Comparison of ENCODE assay signal across 18 cellular contexts in the genomic region with DNA sequence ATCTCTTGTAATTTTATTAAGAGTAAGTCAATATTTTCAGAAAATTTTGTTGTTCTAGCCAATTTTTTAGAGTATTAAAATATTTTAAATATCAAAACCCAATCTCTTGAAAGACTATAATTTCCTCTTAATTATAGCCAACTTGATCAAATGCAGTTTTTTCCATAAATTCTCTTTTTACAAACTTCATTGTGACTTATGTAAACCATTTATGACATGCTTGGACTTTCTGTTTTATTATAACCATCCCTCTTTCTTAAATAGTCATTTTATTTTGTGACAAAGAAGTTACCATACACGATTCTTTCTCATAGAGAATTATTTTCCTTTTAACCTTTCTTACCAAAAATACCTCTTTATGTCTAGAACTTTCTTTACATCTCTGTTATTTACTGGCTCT.
A peak's percentile ranks its signal among the peaks of the same experiment; 100 is the strongest.
DNase-seq lines count a peak whose midpoint lies in the region; ATAC-seq and TF ChIP-seq lines count a peak whose summit lies in the region.
"Had no signal": no experiment of that assay in that cellular context is flagged by ENCODE, and none has a peak within 500 bp of the region (broad histone marks: within the 10 kb centered on the region; RNA-seq: fewer than 3 reads in every experiment).

No MANE protein-coding gene starts in this region.

- H3K4me1 ChIP-seq in GM23338 (ENCODE audit: insufficient read depth) (no peaks in the 10 kb centered on the region), OCI-LY7 (ENCODE audit: insufficient read depth, low read length, poor library complexity, severe bottlenecking) (no peaks in the 10 kb centered on the region)
- H3K4me1 ChIP-seq: BLaER1, Caco-2 had no signal

- TF ChIP-seq CTCF in GM23338 (conservative IDR thresholded peaks at IDR 0.05; ENCODE audit: low read depth in 2 of 2) = no peak
- TF ChIP-seq CTCF in OCI-LY7 (conservative IDR thresholded peaks at IDR 0.05; ENCODE audit: low read length) = no peak
- no peak for TF ChIP-seq CTCF in fibroblast of mammary gland (conservative IDR thresholded peaks at IDR 0.05; ENCODE audit: control insufficient read depth, insufficient read depth, low read depth, low read length)

- no peak overlapping the region for H3K4me2 ChIP-seq in GM23338
- no peak overlapping the region for H3K4me2 ChIP-seq in OCI-LY7 (ENCODE audit: low read length)
- H3K4me2 ChIP-seq: BLaER1 had no signal

- peaks cover 1% of the 10 kb centered on the region for H3K27me3 Mint-ChIP-seq in GM23338 (ENCODE audit: insufficient read depth, low read depth, poor library complexity)
- H3K27me3 Mint-ChIP-seq: CD8-positive, alpha-beta memory T cell had no signal

- BruUV-seq in OCI-LY7 (replicated peaks; lab: Mats Ljungman, UMichigan) = no TSS peak

- H3K27ac ChIP-seq in GM23338 (ENCODE audit: low read depth) (no peak overlapping the region), OCI-LY7 (ENCODE audit: low read depth, low read length, poor library complexity, severe bottlenecking) (no peak overlapping the region)
- H3K27ac ChIP-seq: 22Rv1, BLaER1, HL-60 had no signal

- H3K4me3 Mint-ChIP-seq in GM23338 = no peak overlapping the region
- H3K4me3 Mint-ChIP-seq: CD8-positive, alpha-beta memory T cell had no signal

- H3K36me3 ChIP-seq in GM23338 (ENCODE audit: insufficient read depth) = peaks cover 25% of the 10 kb centered on the region
- no peaks in the 10 kb centered on the region for H3K36me3 ChIP-seq in OCI-LY7 (ENCODE audit: insufficient read depth, low read length)
- H3K36me3 ChIP-seq: BLaER1 had no signal

- no peaks in the 10 kb centered on the region for H3F3A ChIP-seq in GM23338 (replicated peaks; ENCODE audit: low read depth)

- H3K9me2 ChIP-seq in GM23338 (ENCODE audit: insufficient read depth) (peaks cover 4% of the 10 kb centered on the region), OCI-LY7 (ENCODE audit: insufficient read depth, low read length) (no peaks in the 10 kb centered on the region)

- H3K9me3 Mint-ChIP-seq in GM23338 = peaks cover 70% of the 10 kb centered on the region

- H3K4me3 ChIP-seq in GM23338 (no peak overlapping the region; the same call in 1 of the 2 replicates), OCI-LY7 (ENCODE audit: low read depth, low read length, poor library complexity, severe bottlenecking) (no peak overlapping the region), fibroblast of mammary gland (ENCODE audit: control insufficient read depth, low read depth, low read length) (no peak overlapping the region)
- H3K4me3 ChIP-seq: BLaER1 had no signal

- H3K36me3 Mint-ChIP-seq in GM23338 (ENCODE audit: low read depth) = peaks cover 46% of the 10 kb centered on the region
- H3K36me3 Mint-ChIP-seq: CD8-positive, alpha-beta memory T cell had no signal

- no peak overlapping the region for H3K27ac Mint-ChIP-seq in GM23338
- H3K27ac Mint-ChIP-seq: CD8-positive, alpha-beta memory T cell had no signal

- POLR2A ChIA-PET in OCI-LY7 (lab: Charles Lee) = no interaction called here

- peak; percentile 1 for DNase-seq in DMS 273 (lab: John Stamatoyannopoulos, UW; ENCODE audit: unreplicated experiment)
- DNase-seq in DMS 273 treated with DMSO at 0.1 percent for 48 hours (lab: John Stamatoyannopoulos, UW) = no peak
- peak; percentile 45 for DNase-seq in GM23338 (ENCODE audit: low spot score)
- DNase-seq in OCI-LY7 (ENCODE audit: low spot score) = peak; percentile 31
- peak; percentile 7 for DNase-seq in fibroblast of mammary gland (ENCODE audit: low read depth)
- DNase-seq in NCI-H82 (lab: John Stamatoyannopoulos, UW) = no peak
- DNase-seq in cardiac septum (ENCODE audit: low spot score) = no peak
- DNase-seq in sciatic nerve (ENCODE audit: low spot score) = no peak
- DNase-seq: AML-193; Caco-2; CD8-positive, alpha-beta memory T cell; DND-41; GF-D8; KBM-7 had no signal

- H2AFZ ChIP-seq in GM23338 (no peak overlapping the region), OCI-LY7 (ENCODE audit: low read length) (no peak overlapping the region)

- H3K79me2 ChIP-seq in GM23338 (replicated peaks; ENCODE audit: insufficient read depth) = no peaks in the 10 kb centered on the region
- H3K79me2 ChIP-seq in OCI-LY7 (ENCODE audit: insufficient read depth, low read depth, low read length) = no peaks in the 10 kb centered on the region

- intact Hi-C loops in OCI-LY7 (cut with micrococcal nuclease; ENCODE audit: unreplicated experiment) = no loop called here
- intact Hi-C loops in cardiac septum (cut with DNase I) = no loop called here
- intact Hi-C loops in sciatic nerve (cut with DNase I) = no loop called here

- no peaks in the 10 kb centered on the region for H3K4me1 Mint-ChIP-seq in GM23338
- H3K4me1 Mint-ChIP-seq: CD8-positive, alpha-beta memory T cell had no signal

- ATAC-seq in GM23338 (no peak), sciatic nerve (no peak)
- ATAC-seq: HCT116 had no signal

- no peaks in the 10 kb centered on the region for H3K27me3 ChIP-seq in GM23338 (ENCODE audit: insufficient read depth)
- H3K27me3 ChIP-seq: BLaER1 had no signal

- peaks cover 43% of the 10 kb centered on the region for H3K9me3 ChIP-seq in OCI-LY7 (ENCODE audit: low read length)

- no peaks in the 10 kb centered on the region for H4K20me1 ChIP-seq in GM23338 (replicated peaks; ENCODE audit: insufficient read depth)
- no peaks in the 10 kb centered on the region for H4K20me1 ChIP-seq in OCI-LY7 (ENCODE audit: insufficient read depth, low read length)
- H4K20me1 ChIP-seq: BLaER1 had no signal

- CTCF ChIA-PET in OCI-LY7 (lab: Charles Lee; ENCODE audit: unreplicated experiment) = no interaction called here

TF ChIP-seq in GM23338, 12 proteins besides CTCF, POLR2A, EP300 and RAD21 (continues in another document):
- TF ChIP-seq CREB1 (CRISPR knock-in tag; IDR thresholded peaks at IDR 0.05; ENCODE audit: low read depth) = no peak
- TF ChIP-seq NANOG (IDR thresholded peaks at IDR 0.05; ENCODE audit: borderline replicate concordance) = no peak
- TF ChIP-seq EZH2 (IDR thresholded peaks at IDR 0.05; ENCODE audit: low read depth, unreplicated experiment) = no peak
- TF ChIP-seq ZNF331 (CRISPR knock-in tag; IDR thresholded peaks at IDR 0.05; ENCODE audit: low read depth) = no peak
- no peak for TF ChIP-seq ZNF114 (CRISPR knock-in tag; IDR thresholded peaks at IDR 0.05)
- TF ChIP-seq, protein P1, sequence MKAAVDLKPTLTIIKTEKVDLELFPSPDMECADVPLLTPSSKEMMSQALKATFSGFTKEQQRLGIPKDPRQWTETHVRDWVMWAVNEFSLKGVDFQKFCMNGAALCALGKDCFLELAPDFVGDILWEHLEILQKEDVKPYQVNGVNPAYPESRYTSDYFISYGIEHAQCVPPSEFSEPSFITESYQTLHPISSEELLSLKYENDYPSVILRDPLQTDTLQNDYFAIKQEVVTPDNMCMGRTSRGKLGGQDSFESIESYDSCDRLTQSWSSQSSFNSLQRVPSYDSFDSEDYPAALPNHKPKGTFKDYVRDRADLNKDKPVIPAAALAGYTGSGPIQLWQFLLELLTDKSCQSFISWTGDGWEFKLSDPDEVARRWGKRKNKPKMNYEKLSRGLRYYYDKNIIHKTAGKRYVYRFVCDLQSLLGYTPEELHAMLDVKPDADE (IDR thresholded peaks at IDR 0.05) = no peak
- TF ChIP-seq EZH2phosphoT487 (IDR thresholded peaks at IDR 0.05; ENCODE audit: unreplicated experiment) = no peak
- no peak for TF ChIP-seq JUNB (IDR thresholded peaks at IDR 0.05; ENCODE audit: unreplicated experiment)

Comparison
In these comparisons a context has a peak if more than half of its experiments do, and no peak if none do; other contexts are left out.
1. DNase-seq: peak in DMS 273 (single experiment), GM23338 (single experiment), OCI-LY7 (single experiment) and fibroblast of mammary gland (single experiment); none in DMS 273 treated with DMSO at 0.1 percent for 48 hours (single experiment), NCI-H82 (single experiment), cardiac septum (single experiment) and sciatic nerve (single experiment).